In genomic region chr10:104589871-104590270, GRCh38 we compare ENCODE assay signal across 18 cellular contexts. TPM values are rescaled to one million over a fixed set of nuclear protein-coding genes. Genes with fewer than 3 reads are reported as not detected.
DNase-seq lines count a peak whose midpoint lies in the region; ATAC-seq, FAIRE-seq and TF ChIP-seq lines count a peak whose summit lies in the region.
"Had no signal": no experiment of that assay in that cellular context is flagged by ENCODE, and none has a peak within 500 bp of the region (broad histone marks: within the 10 kb centered on the region; RNA-seq: fewer than 3 reads in every experiment).

No MANE protein-coding gene starts in this region.

- H2AFZ ChIP-seq in keratinocyte (ENCODE audit: control insufficient read depth, low read length): peak overlapping the region; percentile 58

- no peaks in the 10 kb centered on the region for H3K36me3 ChIP-seq in keratinocyte (ENCODE audit: control insufficient read depth in 2 of 2, extremely low read depth in 1 of 2, insufficient read depth in 2 of 2, low read length in 2 of 2)
- H3K36me3 ChIP-seq: BLaER1, gastroesophageal sphincter had no signal

- DNase-seq in AG20443 (ENCODE audit: low spot score): peak; percentile 79
- DNase-seq in M059J (ENCODE audit: low read depth): peak; percentile 91
- DNase-seq in astrocyte of the spinal cord (ENCODE audit: low read depth, low spot score): peak; percentile 63
- DNase-seq in keratinocyte (ENCODE audit: low read depth, low spot score): peak; percentile 13
- no peak for DNase-seq in NCI-H128 (lab: John Stamatoyannopoulos, UW; ENCODE audit: unreplicated experiment)
- DNase-seq in GM19239 (ENCODE audit: insufficient read length, low spot score): no peak
- DNase-seq in NCI-H526 (lab: John Stamatoyannopoulos, UW): no peak
- DNase-seq: activated CD4-positive, alpha-beta T cell treated with anti-CD3 and anti-CD28 coated beads, Interleukin-2, amount 10 ng/mL, durations not matched to agents 7 days and 5 days; natural killer cell; NCI-H345; RPMI8226; stimulated activated CD4-positive, alpha-beta T cell treated with anti-CD3 and anti-CD28 coated beads, Interleukin-2, amount 100 ng/mL, for 48 hours; T-helper 2 cell had no signal

- H3K4me2 ChIP-seq in keratinocyte (ENCODE audit: control insufficient read depth, extremely low read depth, insufficient read depth, low read depth, low read length): peak overlapping the region; percentile 46
- H3K4me2 ChIP-seq: BLaER1 had no signal

- dilution Hi-C loops in keratinocyte (cut with MboI; ENCODE audit: extremely low pct_ligation_motif_present, low sequenced_read_pairs): loop anchor here (25.0 kb wide), 1 partner anchor 178 kb away; no protein-coding TSS in a partner anchor

- ATAC-seq in HG02884 (IDR thresholded peaks at IDR 0.05; ENCODE audit: unreplicated experiment): no peak
- ATAC-seq: gastroesophageal sphincter, natural killer cell had no signal

- H3K27me3 ChIP-seq in keratinocyte (ENCODE audit: control insufficient read depth, extremely low read depth, insufficient read depth, low read length): peaks cover 3% of the 10 kb centered on the region
- H3K27me3 ChIP-seq: BLaER1 had no signal

- H3K4me1 ChIP-seq in keratinocyte (ENCODE audit: control insufficient read depth, extremely low read depth, insufficient read depth, low read length): peaks cover 11% of the 10 kb centered on the region
- H3K4me1 ChIP-seq: BLaER1, gastroesophageal sphincter had no signal

- no peak overlapping the region for H3K4me3 ChIP-seq in astrocyte of the spinal cord (ENCODE audit: low read depth, low read length)
- no peak overlapping the region for H3K4me3 ChIP-seq in keratinocyte (ENCODE audit: control insufficient read depth in 2 of 3, extremely low read depth in 1 of 3, insufficient read depth in 2 of 3, low read depth in 1 of 3, low read length in 3 of 3)
- H3K4me3 ChIP-seq: BLaER1, gastroesophageal sphincter had no signal

- in situ Hi-C loops in astrocyte of the spinal cord (cut with HindIII; ENCODE audit: low sequenced_read_pairs): no loop called here

- no peaks in the 10 kb centered on the region for H3K79me2 ChIP-seq in keratinocyte (ENCODE audit: control insufficient read depth, insufficient read depth, low read length)

- FAIRE-seq in keratinocyte (lab: Jason Lieb, UNC) (peak; percentile 99), GM19239 (lab: Jason Lieb, UNC) (no peak)
- FAIRE-seq: GM12892 had no signal

- no peak for TF ChIP-seq CTCF in astrocyte of the spinal cord (IDR thresholded peaks at IDR 0.05; ENCODE audit: low read depth, low read length)
- no peak for TF ChIP-seq CTCF in keratinocyte (optimal IDR thresholded peaks at IDR 0.05 in 1 of 3, IDR thresholded peaks at IDR 0.05 in 1 of 3, conservative IDR thresholded peaks at IDR 0.05 in 1 of 3; ENCODE audit: extremely low read depth in 1 of 3, insufficient read depth in 2 of 3, low read length in 3 of 3)

- no peak overlapping the region for H3K9ac ChIP-seq in keratinocyte (ENCODE audit: control insufficient read depth, extremely low read depth, insufficient read depth, low read length)
- H3K9ac ChIP-seq: BLaER1 had no signal

- no peaks in the 10 kb centered on the region for H3K9me1 ChIP-seq in keratinocyte (ENCODE audit: control insufficient read depth, extremely low read depth, insufficient read depth, low read length)

- no peaks in the 10 kb centered on the region for H4K20me1 ChIP-seq in keratinocyte (ENCODE audit: control insufficient read depth, extremely low read depth, insufficient read depth, low read length)
- H4K20me1 ChIP-seq: BLaER1 had no signal

- H3K9me3 ChIP-seq in keratinocyte (ENCODE audit: control insufficient read depth, low read depth, low read length): no peaks in the 10 kb centered on the region
- H3K9me3 ChIP-seq: BLaER1, gastroesophageal sphincter had no signal

- peak overlapping the region; percentile 48 for H3K27ac ChIP-seq in keratinocyte (ENCODE audit: control insufficient read depth, insufficient read depth, low read length)
- H3K27ac ChIP-seq: BLaER1, gastroesophageal sphincter had no signal

RNA-seq across cellular contexts. Expression of gene SORCS3, which starts 51.2 kb away (rescaled TPM):
- total RNA-seq in M059J (2014; rRNA removed; shearing (Covaris generic)): not detected in 2 replicates
- not detected in 3 replicates for polyA plus RNA-seq in keratinocyte
- polyA plus RNA-seq in keratinocyte (2011; ENCODE audit: low read depth): not detected
- not detected in 2 replicates for polyA plus RNA-seq in keratinocyte (2011; cell fraction: cytosol; rRNA removed)
- polyA plus RNA-seq in keratinocyte (2011; cell fraction: nucleus; rRNA removed): not detected in 2 replicates
- polyA plus RNA-seq in keratinocyte (2012; ENCODE audit: low replicate concordance): not detected in 2 replicates
- not detected in 3 replicates for polyA minus RNA-seq in keratinocyte
- polyA minus RNA-seq in keratinocyte (2011; cell fraction: cytosol; rRNA and poly(A)+ RNA removed): not detected
- not detected in 2 replicates for polyA minus RNA-seq in keratinocyte (2011; cell fraction: nucleus; rRNA and poly(A)+ RNA removed)
- total RNA-seq: ureter had no signal

Comparison
In these comparisons a context has a peak if more than half of its experiments do, and no peak if none do; other contexts are left out.
1. DNase-seq: peak in AG20443 (single experiment), M059J (single experiment), astrocyte of the spinal cord (single experiment) and keratinocyte (single experiment); none in NCI-H128 (single experiment), GM19239 (single experiment) and NCI-H526 (0 of 2).